Comparison of ENCODE assay signal across 29 cellular contexts in the genomic region with DNA sequence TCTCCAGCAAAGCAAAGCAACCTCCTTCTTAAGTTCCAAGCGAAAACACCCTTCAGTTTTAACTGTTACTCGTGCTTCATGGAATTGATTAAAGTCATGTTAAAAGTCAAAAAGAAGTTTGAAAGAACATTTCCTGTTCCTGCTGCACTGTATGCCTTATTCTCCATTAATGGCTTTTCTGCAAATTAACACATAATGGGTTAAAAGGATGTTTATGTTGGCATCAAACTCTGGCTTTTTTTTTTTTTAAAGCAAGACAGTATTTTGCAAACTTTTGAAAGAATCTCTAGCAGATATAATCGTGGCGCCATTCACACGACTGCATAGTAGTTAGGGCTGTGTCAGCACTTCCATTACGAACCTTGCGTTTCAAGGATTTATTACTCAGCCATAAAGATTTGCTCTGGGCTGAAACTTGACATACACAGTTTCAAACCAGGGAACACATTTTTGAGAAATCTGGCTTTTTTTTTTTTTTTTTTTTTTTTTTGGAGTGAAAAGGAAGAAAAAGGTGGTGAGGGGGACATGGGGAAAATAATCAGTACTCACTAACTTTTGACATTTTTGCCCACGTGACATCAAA.
"Had no signal": no experiment of that assay in that cellular context is flagged by ENCODE, and none has a peak within 500 bp of the region (broad histone marks: within the 10 kb centered on the region; RNA-seq: fewer than 3 reads in every experiment).

No MANE protein-coding gene starts in this region.

- H3K27me3 ChIP-seq: gastroesophageal sphincter had no signal

- DNase-seq: activated CD4-positive, alpha-beta T cell treated with anti-CD3 and anti-CD28 coated beads for 48 hours; activated CD4-positive, alpha-beta T cell treated with anti-CD3 and anti-CD28 coated beads, Interleukin-2, amount 50 U/mL, for 48 hours; activated CD8-positive, alpha-beta memory T cell treated with anti-CD3 and anti-CD28 coated beads for 24 hours; activated gamma-delta T cell; activated naive CD4-positive, alpha-beta T cell treated with anti-CD3 and anti-CD28 coated beads, Interleukin-2, amount 50 U/mL, for 16 hours; amygdala; caudate nucleus; endodermal cell; hypothalamus; immature natural killer cell; kidney; lower lobe of right lung; mesendoderm; natural killer cell; posterior cingulate gyrus; right cardiac atrium; stimulated activated CD4-positive, alpha-beta T cell treated with anti-CD3 and anti-CD28 coated beads, Interleukin-4, amount 100 ng/mL, for 24 hours; SW 1271; T-helper 17 cell; T1000; trophoblast cell; WERI-Rb-1 had no signal

- H3K9me3 ChIP-seq: gastroesophageal sphincter, lower lobe of right lung, thoracic aorta had no signal

- ATAC-seq: activated CD4-positive, CD25-positive, alpha-beta regulatory T cell treated with anti-CD3 and anti-CD28 coated beads, Interleukin-2, amount 50 U/mL, for 24 hours; gastroesophageal sphincter; left lobe of liver; lower lobe of right lung; natural killer cell; right cardiac atrium; stimulated activated effector memory CD8-positive, alpha-beta T cell treated with anti-CD3 and anti-CD28 coated beads, Interleukin-12 subunit alpha, Interleukin-12 subunit beta, amount 100 ng/mL, for 72 hours; T-helper 17 cell had no signal

- H3K4me1 ChIP-seq: gastroesophageal sphincter, lower lobe of right lung had no signal

- H3K27ac ChIP-seq: epithelial cell of prostate, gastroesophageal sphincter, lower lobe of right lung, thoracic aorta, WERI-Rb-1 had no signal

- H3K36me3 ChIP-seq: gastroesophageal sphincter, lower lobe of right lung, thoracic aorta, WERI-Rb-1 had no signal

- FAIRE-seq: urothelium cell line had no signal

- H3K4me3 ChIP-seq: gastroesophageal sphincter, lower lobe of right lung, thoracic aorta had no signal
